ENCODE assay signal across 8 cellular contexts in the genomic region with DNA sequence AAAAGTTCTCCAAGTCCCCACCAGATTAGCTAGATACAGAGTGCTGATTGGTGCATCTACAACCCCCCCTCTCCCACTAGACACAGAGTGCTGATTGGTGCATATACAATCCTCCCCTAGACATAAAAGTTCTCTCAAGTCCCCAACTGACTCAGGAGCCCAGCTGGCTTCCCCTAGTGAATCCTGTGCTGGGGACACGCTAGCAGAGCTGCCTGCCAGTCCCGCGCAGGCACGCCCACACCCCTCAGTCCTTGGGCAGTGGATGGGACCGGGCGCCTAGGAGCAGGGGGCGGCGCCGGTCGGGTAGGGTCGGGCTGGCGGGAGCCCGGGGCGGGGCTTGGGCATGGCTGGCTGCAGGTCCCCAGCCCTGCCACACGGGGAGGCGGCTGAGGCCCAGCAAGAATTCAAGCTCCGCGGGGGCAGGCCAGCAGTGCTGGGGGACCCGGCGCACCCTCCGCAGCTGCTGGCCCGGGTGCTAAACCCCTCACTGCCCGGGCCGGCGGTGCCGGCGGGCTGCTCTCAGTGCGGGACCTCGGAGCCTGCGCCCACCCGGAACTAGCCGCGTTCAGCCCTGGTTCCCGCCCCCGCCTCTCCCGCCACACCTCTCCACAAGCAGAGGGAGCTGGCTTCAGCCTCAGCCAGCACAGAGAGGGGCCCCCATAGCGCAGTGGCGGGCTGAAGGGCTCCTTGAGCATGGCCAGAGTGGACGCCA.
DNase-seq lines count a peak whose midpoint lies in the region; ATAC-seq and TF ChIP-seq lines count a peak whose summit lies in the region.

No MANE protein-coding gene starts in this region.

- H4K20me1 ChIP-seq in H9 (ENCODE audit: control insufficient read depth, insufficient read depth, insufficient read length) (no peaks in the 10 kb centered on the region), SK-N-SH (ENCODE audit: insufficient read depth) (no peaks in the 10 kb centered on the region)

- H3K27ac Mint-ChIP-seq in H9: peak overlapping the region in 1 of 3 experiments; percentile 88; a peak in 3 of 7 replicates
- peak overlapping the region in 1 of 2 donors; percentile 79 for H3K27ac Mint-ChIP-seq in activated naive CD4-positive, alpha-beta T cell treated with anti-CD3 and anti-CD28 coated beads, Interleukin-2, amount 50 U/mL, for 72 hours

- H2BK15ac ChIP-seq in H9 (ENCODE audit: low read depth, low read length): no peak overlapping the region

- peak overlapping the region; percentile 76 to 83 for H3K4me3 Mint-ChIP-seq in H9

- peak overlapping the region; percentile 61; the same call in 1 of the 2 replicates for H3K14ac ChIP-seq in H9 (ENCODE audit: insufficient read depth, low read length)

- H3K4me2 ChIP-seq in H9 (ENCODE audit: insufficient read depth, insufficient read length, low read length): peak overlapping the region; percentile 75
- H3K4me2 ChIP-seq in SK-N-SH: peak overlapping the region; percentile 80

- H2BK120ac ChIP-seq in H9 (ENCODE audit: low read depth, low read length, poor library complexity, severe bottlenecking): no peak overlapping the region

- H3K23ac ChIP-seq in H9 (ENCODE audit: insufficient read length, low read depth, low read length): no peak overlapping the region

- no peak overlapping the region for H2AK5ac ChIP-seq in H9 (ENCODE audit: insufficient read length, low read length)

- H3K79me1 ChIP-seq in H9 (ENCODE audit: insufficient read depth, low read depth, low read length, poor library complexity, severe bottlenecking): no peaks in the 10 kb centered on the region

- H3K27ac ChIP-seq in H9 (ENCODE audit: insufficient read length, low read depth, low read length) (no peak overlapping the region), SK-N-SH (ENCODE audit: low read depth in 2 of 2, low read length in 1 of 2) (peak overlapping the region in 1 of 2 experiments; percentile 62; a peak in 1 of 4 replicates), left ventricle myocardium inferior (replicated peaks) (peak overlapping the region; percentile 64)

- H3K9me3 ChIP-seq in H9 (ENCODE audit: control insufficient read depth, low read depth, low read length): no peaks in the 10 kb centered on the region
- H3K9me3 ChIP-seq in SK-N-SH: no peaks in the 10 kb centered on the region
- peaks cover 7% of the 10 kb centered on the region for H3K9me3 ChIP-seq in left ventricle myocardium inferior (replicated peaks)

- no peaks in the 10 kb centered on the region for H3K27me3 Mint-ChIP-seq in H9 (ENCODE audit: low read depth)

- H2BK12ac ChIP-seq in H9 (ENCODE audit: insufficient read length, low read depth, low read length): no peak overlapping the region

- no peak overlapping the region for H2BK20ac ChIP-seq in H9 (ENCODE audit: low read depth, low read length, poor library complexity, severe bottlenecking)

- H3K27me3 ChIP-seq in H9 (ENCODE audit: insufficient read depth, low read length): no peaks in the 10 kb centered on the region
- no peaks in the 10 kb centered on the region for H3K27me3 ChIP-seq in SK-N-SH (ENCODE audit: insufficient read depth)
- H3K27me3 ChIP-seq in left ventricle myocardium inferior (ENCODE audit: low read depth): no peaks in the 10 kb centered on the region

- intact Hi-C loops in left ventricle myocardium inferior (cut with micrococcal nuclease): no loop called here

- no peak overlapping the region for H2AFZ ChIP-seq in H9 (ENCODE audit: low read length)
- H2AFZ ChIP-seq in SK-N-SH (ENCODE audit: low read depth): peak overlapping the region; percentile 92

- TF ChIP-seq CTCF in H9 (conservative IDR thresholded peaks at IDR 0.05) (peak; percentile 73), SK-N-SH (IDR thresholded peaks at IDR 0.05) (peak; percentile 50), left ventricle myocardium inferior (IDR thresholded peaks at IDR 0.05; ENCODE audit: borderline replicate concordance) (peak; percentile 69)

- peak; percentile 98 to 99 for ATAC-seq in activated naive CD4-positive, alpha-beta T cell treated with anti-CD3 and anti-CD28 coated beads, Interleukin-2, amount 50 U/mL, for 72 hours

- H3K23me2 ChIP-seq in H9 (ENCODE audit: insufficient read length, low read depth, low read length, poor library complexity, severe bottlenecking): peaks cover 2% of the 10 kb centered on the region

- peaks cover 3 to 4% (median 4%) of the 10 kb centered on the region in 3 experiments; a peak in 4 of 7 replicates for H3K36me3 Mint-ChIP-seq in H9 (ENCODE audit: insufficient read depth in 1 of 3, low read depth in 3 of 3)
- H3K36me3 Mint-ChIP-seq in activated naive CD4-positive, alpha-beta T cell treated with anti-CD3 and anti-CD28 coated beads, Interleukin-2, amount 50 U/mL, for 72 hours: no peaks in the 10 kb centered on the region

- no peak overlapping the region for H4K8ac ChIP-seq in H9 (replicated peaks; ENCODE audit: insufficient read length, low read depth, low read length)

- H3K9ac ChIP-seq in H9 (ENCODE audit: extremely low read depth, insufficient read length, low read length) (no peak overlapping the region), SK-N-SH (peak overlapping the region; percentile 44; the same call in 1 of the 2 replicates)

- TF ChIP-seq POLR2A in GM10847 (IDR thresholded peaks at IDR 0.05; ENCODE audit: extremely low read depth, insufficient read length): peak; percentile 25

- H3K56ac ChIP-seq in H9 (ENCODE audit: insufficient read length, low read depth, low read length): no peak overlapping the region

- no peaks in the 10 kb centered on the region for H3K9me3 Mint-ChIP-seq in H9
- H3K9me3 Mint-ChIP-seq in activated naive CD4-positive, alpha-beta T cell treated with anti-CD3 and anti-CD28 coated beads, Interleukin-2, amount 50 U/mL, for 72 hours: no peaks in the 10 kb centered on the region

- H3K4me1 ChIP-seq in H9 (ENCODE audit: insufficient read depth, low read length): no peaks in the 10 kb centered on the region; the same call in 1 of the 2 replicates
- H3K4me1 ChIP-seq in SK-N-SH (ENCODE audit: control insufficient read depth in 1 of 2, insufficient read depth in 2 of 2, low read depth in 1 of 2, low read length in 1 of 2): no peaks in the 10 kb centered on the region
- H3K4me1 ChIP-seq in left ventricle myocardium inferior: peaks cover 10% of the 10 kb centered on the region

- H3K4ac ChIP-seq in H9 (ENCODE audit: low read depth, low read length): no peak overlapping the region

- peaks cover 9% of the 10 kb centered on the region in 2 experiments for H3K4me1 Mint-ChIP-seq in H9

- H3K79me2 ChIP-seq in H9 (ENCODE audit: insufficient read depth, low read length) (no peaks in the 10 kb centered on the region), SK-N-SH (ENCODE audit: insufficient read depth) (no peaks in the 10 kb centered on the region)

- POLR2A ChIA-PET in SK-N-SH (lab: Yijun Ruan, JAX): interaction anchor here (1.6 kb wide), 1 partner anchor 64 kb away, joined by 7 read pairs; the partner anchor contains the start of gene DDHD1

- H3F3A ChIP-seq in SK-N-SH (replicated peaks; ENCODE audit: insufficient read depth): no peaks in the 10 kb centered on the region

- no peak overlapping the region for H4K5ac ChIP-seq in H9 (ENCODE audit: insufficient read length, low read depth, low read length)

- no peaks in the 10 kb centered on the region for H3K36me3 ChIP-seq in SK-N-SH (replicated peaks in 1 of 2; ENCODE audit: control insufficient read depth in 1 of 2, insufficient read depth in 2 of 2, low read length in 1 of 2)
- H3K36me3 ChIP-seq in left ventricle myocardium inferior: no peaks in the 10 kb centered on the region

- H4K91ac ChIP-seq in H9 (ENCODE audit: insufficient read length, low read depth, low read length): no peak overlapping the region

- TF ChIP-seq RAD21 in SK-N-SH (IDR thresholded peaks at IDR 0.05; ENCODE audit: low read length): no peak

- CTCF ChIA-PET in SK-N-SH (lab: Yijun Ruan, JAX): interaction anchor here (0.6 to 1.2 kb wide), 10 partner anchors 15 to 88 kb away, joined by 3 to 5 read pairs (median 3); partner anchors contain the start of gene DDHD1

- H3T11ph ChIP-seq in H9 (ENCODE audit: low read length): no peak overlapping the region

- peak; percentile 97 for DNase-seq in H9
- peak; percentile 83 for DNase-seq in LoVo (ENCODE audit: low spot score)
- DNase-seq in SK-N-SH: peak; percentile 87
- peak; percentile 81 to 84 for DNase-seq in activated naive CD4-positive, alpha-beta T cell treated with anti-CD3 and anti-CD28 coated beads, Interleukin-2, amount 50 U/mL, for 72 hours (ENCODE audit: low spot score in 2 of 2)
- peak; percentile 68 for DNase-seq in left ventricle myocardium inferior
- DNase-seq in renal cortical epithelial cell (ENCODE audit: low read depth): peak; percentile 32
- DNase-seq in NCI-H1048 (lab: John Stamatoyannopoulos, UW): no peak

- H3K4me3 ChIP-seq in SK-N-SH (ENCODE audit: low read depth in 2 of 2, low read length in 1 of 2) (peak overlapping the region; percentile 62 to 72), left ventricle myocardium inferior (peak overlapping the region; percentile 71)

- no peak overlapping the region for H2BK5ac ChIP-seq in H9 (ENCODE audit: insufficient read length, low read length)

- no peaks in the 10 kb centered on the region for H3K9me2 ChIP-seq in SK-N-SH

- no CpG with 5 or more reads among the region's 39 CpGs for WGBS in H9 (ENCODE audit: extremely low coverage, insufficient read length, low lambda C conversion rate)
- no CpG with 5 or more reads among the region's 39 CpGs for WGBS in SK-N-SH (ENCODE audit: low lambda C conversion rate)

- H3K18ac ChIP-seq in H9 (ENCODE audit: insufficient read length, low read depth, low read length): peak overlapping the region; percentile 75

- TF ChIP-seq EP300 in SK-N-SH (IDR thresholded peaks at IDR 0.05; ENCODE audit: borderline replicate concordance in 1 of 2, low read depth in 1 of 2, low read length in 1 of 2): no peak

TF ChIP-seq in SK-N-SH, 30 proteins besides CTCF, POLR2A, EP300 and RAD21:
- TF ChIP-seq RFX5 (IDR thresholded peaks at IDR 0.05; ENCODE audit: low read length) (peak; percentile 72), NRF1 (IDR thresholded peaks at IDR 0.05; ENCODE audit: low read depth, low read length) (0 out of 2 replicates have a peak, but pooled peaks have one; percentile 28), FOXJ3 (CRISPR knock-in tag; IDR thresholded peaks at IDR 0.05) (no peak), ELF1 (IDR thresholded peaks at IDR 0.05) (peak; percentile 60), FOXM1 (IDR thresholded peaks at IDR 0.05; ENCODE audit: low read depth) (no peak), SIN3A (IDR thresholded peaks at IDR 0.05; ENCODE audit: borderline replicate concordance, low read depth, low read length) (0 out of 2 replicates have a peak, but pooled peaks have one; percentile 18)
